ENCODE assay signal across 9 cellular contexts in genomic region chr17:43591750-43592562, GRCh38. TPM values are rescaled to one million over a fixed set of nuclear protein-coding genes. Genes with fewer than 3 reads are reported as not detected.
DNase-seq lines count a peak whose midpoint lies in the region; ATAC-seq and TF ChIP-seq lines count a peak whose summit lies in the region.
"Had no signal": no experiment of that assay in that cellular context is flagged by ENCODE, and none has a peak within 500 bp of the region (broad histone marks: within the 10 kb centered on the region; RNA-seq: fewer than 3 reads in every experiment).

No MANE protein-coding gene starts in this region.

- H3K9me3 Mint-ChIP-seq in activated T-helper 17 cell treated with anti-CD3 and anti-CD28 coated beads, Interleukin-2, amount 50 U/mL, for 72 hours, result no peaks in the 10 kb centered on the region

- H3K9ac ChIP-seq in parathyroid adenoma, result no peak overlapping the region

- H3K4me1 Mint-ChIP-seq in activated T-helper 17 cell treated with anti-CD3 and anti-CD28 coated beads, Interleukin-2, amount 50 U/mL, for 72 hours, result no peaks in the 10 kb centered on the region

- H3K4me3 ChIP-seq in BE2C (ENCODE audit: low read depth, low read length) (no peak overlapping the region; the same call in 1 of the 2 replicates), parathyroid adenoma (ENCODE audit: low read depth, low read length) (no peak overlapping the region)

- H3K27me3 ChIP-seq in BE2C, result no peaks in the 10 kb centered on the region
- H3K27me3 ChIP-seq in parathyroid adenoma (ENCODE audit: control insufficient read depth, insufficient read depth, low read length), result no peaks in the 10 kb centered on the region

- H3K9me3 ChIP-seq in BE2C (no peaks in the 10 kb centered on the region), parathyroid adenoma (ENCODE audit: control insufficient read depth, low read length) (no peaks in the 10 kb centered on the region)

- DNase-seq in BE2C (peak; percentile 68), cardiac septum (ENCODE audit: low spot score) (peak; percentile 88), RKO (ENCODE audit: low spot score) (no peak), UCSD-AML1 (lab: John Stamatoyannopoulos, UW; ENCODE audit: unreplicated experiment) (no peak), NCI-H82 (lab: John Stamatoyannopoulos, UW) (no peak)
- DNase-seq: naive B cell had no signal

- H3K4me3 Mint-ChIP-seq in activated T-helper 17 cell treated with anti-CD3 and anti-CD28 coated beads, Interleukin-2, amount 50 U/mL, for 72 hours, result no peak overlapping the region
- H3K4me3 Mint-ChIP-seq: naive B cell had no signal

- H3K79me2 ChIP-seq in parathyroid adenoma, result no peaks in the 10 kb centered on the region

- H3K36me3 ChIP-seq in BE2C, result no peaks in the 10 kb centered on the region
- no peaks in the 10 kb centered on the region for H3K36me3 ChIP-seq in parathyroid adenoma (ENCODE audit: control insufficient read depth, insufficient read depth, low read length)

- H3K4me1 ChIP-seq in BE2C (peaks cover 13% of the 10 kb centered on the region), parathyroid adenoma (no peaks in the 10 kb centered on the region)

- H3K27me3 Mint-ChIP-seq in activated T-helper 17 cell treated with anti-CD3 and anti-CD28 coated beads, Interleukin-2, amount 50 U/mL, for 72 hours, result no peaks in the 10 kb centered on the region

- TF ChIP-seq CTCF in BE2C (IDR thresholded peaks at IDR 0.05; ENCODE audit: low read depth, low read length) (no peak), parathyroid adenoma (IDR thresholded peaks at IDR 0.05) (no peak)

- ATAC-seq in activated T-helper 17 cell treated with anti-CD3 and anti-CD28 coated beads, Interleukin-2, amount 50 U/mL, for 72 hours (replicated peaks), result no peak
- no peak for ATAC-seq in HG02884 (IDR thresholded peaks at IDR 0.05; ENCODE audit: unreplicated experiment)

- H3K36me3 Mint-ChIP-seq in activated T-helper 17 cell treated with anti-CD3 and anti-CD28 coated beads, Interleukin-2, amount 50 U/mL, for 72 hours (ENCODE audit: low read depth), result no peaks in the 10 kb centered on the region
- H3K36me3 Mint-ChIP-seq: naive B cell had no signal

- peak overlapping the region; percentile 67 for H3K27ac Mint-ChIP-seq in activated T-helper 17 cell treated with anti-CD3 and anti-CD28 coated beads, Interleukin-2, amount 50 U/mL, for 72 hours

- no peak overlapping the region for H2AFZ ChIP-seq in parathyroid adenoma

- no peak overlapping the region for H3K4me2 ChIP-seq in parathyroid adenoma (ENCODE audit: low read length)

- intact Hi-C loops in cardiac septum (cut with DNase I), result loop anchor here (2.0 to 5.0 kb wide), 2 partner anchors 55 to 73 kb away; no protein-coding TSS in a partner anchor

- peak overlapping the region; percentile 52 for H3K27ac ChIP-seq in parathyroid adenoma

RNA-seq across cellular contexts. Expression of gene ETV4, which starts 45.8 kb away (rescaled TPM):
- 146 TPM for polyA plus RNA-seq in BE2C (2012; ENCODE audit: insufficient read depth, insufficient read length, low read depth)
- under 1 TPM; 0.56 to 0.61 TPM for total RNA-seq in activated T-helper 17 cell treated with anti-CD3 and anti-CD28 coated beads, Interleukin-2, amount 50 U/mL, for 72 hours
- total RNA-seq in cardiac septum, result 3.5 TPM

Comparison
In these comparisons a context has a peak if more than half of its experiments do, and no peak if none do; other contexts are left out.
1. DNase-seq: peak in BE2C (single experiment) and cardiac septum (single experiment); none in RKO (single experiment), UCSD-AML1 (single experiment) and NCI-H82 (single experiment).